28 cellular contexts compared by ENCODE assay signal in the genomic region with DNA sequence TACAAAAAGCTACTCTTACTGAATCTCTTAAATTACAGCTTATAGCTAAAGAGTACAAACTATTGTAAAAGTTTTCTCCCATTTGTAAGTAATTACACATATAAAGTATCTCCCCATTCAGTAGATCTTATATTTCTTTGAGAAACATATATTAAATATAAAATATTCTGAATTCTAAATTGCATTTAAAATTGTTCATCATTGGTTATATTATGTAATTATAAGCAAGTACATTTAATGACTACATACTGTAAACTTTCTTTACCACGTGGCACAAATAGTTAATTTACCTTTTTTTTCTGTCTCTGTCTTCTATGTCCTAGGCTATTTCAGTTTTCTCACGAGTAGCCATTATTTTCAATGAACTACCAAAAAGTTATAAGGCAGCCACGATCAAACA.
"Had no signal": no experiment of that assay in that cellular context is flagged by ENCODE, and none has a peak within 500 bp of the region (broad histone marks: within the 10 kb centered on the region; RNA-seq: fewer than 3 reads in every experiment).

No MANE protein-coding gene starts in this region.

- H3K27me3 ChIP-seq: hepatocyte had no signal

- H3K4me3 ChIP-seq: colonic mucosa, coronary artery, dorsolateral prefrontal cortex, esophagus muscularis mucosa, esophagus squamous epithelium, gastrocnemius medialis, gastroesophageal sphincter, heart left ventricle, heart right ventricle, hepatocyte had no signal

- H3K79me2 ChIP-seq: hepatocyte had no signal

- H3K36me3 ChIP-seq: colonic mucosa, esophagus muscularis mucosa, esophagus squamous epithelium, gastrocnemius medialis, gastroesophageal sphincter, heart left ventricle, heart right ventricle had no signal

- FAIRE-seq: endometrium, endothelial cell of umbilical vein had no signal

- DNase-seq: colonic mucosa; cortex of kidney; dermis blood vessel endothelial cell; dorsolateral prefrontal cortex; effector CD4-positive, alpha-beta T cell; effector CD8-positive, alpha-beta T cell; effector memory CD4-positive, alpha-beta T cell; effector memory CD8-positive, alpha-beta T cell; endodermal cell; erythroblast; esophagus squamous epithelium; foreskin fibroblast; foreskin keratinocyte; gastrocnemius medialis; glutamatergic neuron; head of caudate nucleus; heart left ventricle; heart right ventricle; hippocampal formation had no signal

- H2AFZ ChIP-seq: hepatocyte had no signal

- H3K4me3 Mint-ChIP-seq: dendritic cell treated with granulocyte-macrophage colony-stimulating factor and Interleukin-4, amounts not matched to agents 40 ng/mL and 50 ng/mL, for 4 days; effector memory CD8-positive, alpha-beta T cell; endodermal cell had no signal

- H3K4me1 Mint-ChIP-seq: endodermal cell had no signal

- H3K9me3 Mint-ChIP-seq: dendritic cell treated with granulocyte-macrophage colony-stimulating factor and Interleukin-4, amounts not matched to agents 40 ng/mL and 50 ng/mL, for 4 days; effector memory CD8-positive, alpha-beta T cell had no signal

- H3K9me3 ChIP-seq: colonic mucosa, esophagus muscularis mucosa, esophagus squamous epithelium, gastrocnemius medialis, gastroesophageal sphincter, heart left ventricle had no signal

- H3K27ac ChIP-seq: colonic mucosa, coronary artery, epithelial cell of prostate, esophagus muscularis mucosa, esophagus squamous epithelium, foreskin keratinocyte, gastrocnemius medialis, gastroesophageal sphincter, heart left ventricle, heart right ventricle, hepatocyte had no signal

- H3K4me1 ChIP-seq: colonic mucosa, foreskin keratinocyte, gastrocnemius medialis, heart right ventricle had no signal

- ATAC-seq: effector memory CD8-positive, alpha-beta T cell; esophagus mucosa; foreskin keratinocyte; gastrocnemius medialis; gastroesophageal sphincter; heart left ventricle; heart right ventricle had no signal

- H3K4me2 ChIP-seq: hepatocyte had no signal

- H3K27ac Mint-ChIP-seq: dendritic cell treated with granulocyte-macrophage colony-stimulating factor and Interleukin-4, amounts not matched to agents 40 ng/mL and 50 ng/mL, for 4 days; effector memory CD8-positive, alpha-beta T cell; endodermal cell had no signal
